Comparison of ENCODE assay signal across 8 cellular contexts in the genomic region with DNA sequence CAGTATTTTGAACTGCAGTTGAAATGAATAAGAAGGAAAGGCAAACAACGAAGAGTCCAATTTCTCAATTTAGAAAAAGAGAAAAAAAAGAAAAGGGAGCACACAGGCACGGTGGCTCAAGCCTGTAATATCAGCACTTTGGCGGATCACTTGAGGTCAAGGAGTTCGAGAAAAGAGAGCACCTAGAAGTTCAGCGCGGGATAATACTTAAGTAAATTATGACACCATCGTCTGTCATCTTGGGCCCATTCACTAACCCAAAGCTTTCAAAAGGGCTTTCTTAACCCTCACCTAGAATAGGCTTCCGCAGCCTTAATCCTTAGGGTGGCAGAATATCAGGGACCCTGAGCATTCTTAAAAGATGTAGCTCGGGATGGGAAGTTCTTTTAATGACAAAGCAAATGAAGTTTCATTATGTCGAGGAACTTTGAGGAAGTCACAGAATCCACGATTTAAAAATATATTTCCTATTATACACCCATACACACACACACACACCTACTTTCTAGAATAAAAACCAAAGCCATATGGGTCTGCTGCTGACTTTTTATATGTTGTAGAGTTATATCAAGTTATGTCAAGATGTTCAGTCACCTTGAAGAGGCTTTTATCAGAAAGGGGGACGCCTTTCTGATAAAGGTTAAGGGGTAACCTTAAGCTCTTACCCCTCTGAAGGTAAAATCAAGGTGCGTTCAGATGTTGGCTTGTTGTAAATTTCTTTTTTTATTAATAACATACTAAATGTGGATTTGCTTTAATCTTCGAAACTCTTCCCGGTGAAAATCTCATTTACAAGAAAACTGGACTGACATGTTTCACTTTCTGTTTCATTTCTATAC. TPM values are rescaled to one million over a fixed set of nuclear protein-coding genes. Genes with fewer than 3 reads are reported as not detected.
DNase-seq lines count a peak whose midpoint lies in the region; ATAC-seq lines count a peak whose summit lies in the region.

No MANE protein-coding gene starts in this region.

- WGBS in esophagus, 2 donors: 28 to 31% methylated on average over 15 of the region's 15 CpGs
- WGBS in trophoblast cell (ENCODE audit: extremely low coverage, insufficient coverage, insufficient read length): no CpG with 5 or more reads among the region's 15 CpGs

- no peak overlapping the region for H2BK120ac ChIP-seq in trophoblast cell (ENCODE audit: insufficient read depth, low read length, poor library complexity)

- H4K8ac ChIP-seq in trophoblast cell (ENCODE audit: low read depth, low read length): peak overlapping the region; percentile 82

- H3K9me3 ChIP-seq in ES-I3 (ENCODE audit: control insufficient read depth, insufficient read depth, low read length) (no peaks in the 10 kb centered on the region), esophagus (ENCODE audit: control insufficient read depth in 2 of 2, insufficient read depth in 1 of 2, low read depth in 1 of 2, low read length in 1 of 2) (no peaks in the 10 kb centered on the region), trophoblast cell (ENCODE audit: insufficient read depth, low read depth, low read length) (no peaks in the 10 kb centered on the region)

- H3K4me3 ChIP-seq in esophagus (ENCODE audit: low read depth in 1 of 2, low read length in 2 of 2) (peak overlapping the region; percentile 60 to 66), trophoblast cell (ENCODE audit: low read depth, low read length) (no peak overlapping the region)

- no peak for ATAC-seq in HG03039 (IDR thresholded peaks at IDR 0.05; ENCODE audit: unreplicated experiment)

- no peak overlapping the region for H2AK5ac ChIP-seq in trophoblast cell (ENCODE audit: low read length)

- H3K27ac ChIP-seq in esophagus (ENCODE audit: low read depth in 2 of 2, low read length in 1 of 2): peak overlapping the region; percentile 84 to 85
- H3K27ac ChIP-seq in trophoblast cell (ENCODE audit: low read depth, low read length): no peak overlapping the region

- no peak overlapping the region for H3K23ac ChIP-seq in trophoblast cell (ENCODE audit: low read length)

- H3K79me2 ChIP-seq in trophoblast cell (ENCODE audit: control insufficient read depth, insufficient read depth, low read length, poor library complexity): peaks cover 2% of the 10 kb centered on the region

- no peak overlapping the region for H3K18ac ChIP-seq in trophoblast cell (ENCODE audit: low read length)

- H4K12ac ChIP-seq in trophoblast cell (ENCODE audit: low read depth, low read length): no peak overlapping the region

- H3K36me3 ChIP-seq in ES-I3 (ENCODE audit: insufficient read depth, low read length) (no peaks in the 10 kb centered on the region), esophagus (ENCODE audit: control insufficient read depth in 2 of 2, insufficient read depth in 2 of 2, low read length in 1 of 2) (no peaks in the 10 kb centered on the region), trophoblast cell (ENCODE audit: control insufficient read depth in 1 of 2, insufficient read depth in 2 of 2, low read length in 2 of 2) (no peaks in the 10 kb centered on the region)

- H3K4me1 ChIP-seq in ES-I3 (ENCODE audit: insufficient read depth, low read length) (peaks cover 3% of the 10 kb centered on the region; the same call in 1 of the 2 replicates), esophagus (ENCODE audit: control insufficient read depth in 2 of 2, insufficient read depth in 2 of 2, low read length in 1 of 2) (no peaks in the 10 kb centered on the region), trophoblast cell (ENCODE audit: control insufficient read depth in 1 of 2, insufficient read depth in 2 of 2, low read length in 2 of 2) (peaks cover 0 to 5% of the 10 kb centered on the region in 2 experiments)

- H2BK5ac ChIP-seq in trophoblast cell (ENCODE audit: low read depth, low read length, poor library complexity): no peak overlapping the region

- peaks cover 6% of the 10 kb centered on the region for H3K79me1 ChIP-seq in trophoblast cell (ENCODE audit: low read length)

- no peaks in the 10 kb centered on the region for H3K27me3 ChIP-seq in esophagus (ENCODE audit: control insufficient read depth in 1 of 2, insufficient read depth in 2 of 2, low read length in 2 of 2)
- no peaks in the 10 kb centered on the region for H3K27me3 ChIP-seq in trophoblast cell (ENCODE audit: insufficient read depth, low read length)

- H4K91ac ChIP-seq in trophoblast cell (ENCODE audit: low read depth, low read length): no peak overlapping the region

- DNase-seq in OCI-M1 (lab: John Stamatoyannopoulos, UW) (peak; percentile 100), trophoblast cell (peak in 1 of 2 donors; percentile 43), DMS53 treated with DMSO at 0.1 percent for 48 hours (lab: John Stamatoyannopoulos, UW; ENCODE audit: unreplicated experiment) (no peak), NCI-H748 (lab: John Stamatoyannopoulos, UW; ENCODE audit: unreplicated experiment) (no peak)
- DNase-seq in stimulated activated CD4-positive, alpha-beta T cell treated with anti-CD3 and anti-CD28 coated beads, Interleukin-4, amount 100 ng/mL, for 1 hour: no peak

- H3K9ac ChIP-seq in ES-I3 (ENCODE audit: low read depth, low read length): peak overlapping the region; percentile 24; the same call in 1 of the 2 replicates
- no peak overlapping the region for H3K9ac ChIP-seq in trophoblast cell (ENCODE audit: low read length)

- no peak overlapping the region for H3K4ac ChIP-seq in trophoblast cell (ENCODE audit: low read depth, low read length)

- H3K14ac ChIP-seq in trophoblast cell (ENCODE audit: low read length): no peak overlapping the region

- peak overlapping the region; percentile 31 for H2BK12ac ChIP-seq in trophoblast cell (ENCODE audit: low read length)

- H3K4me2 ChIP-seq in trophoblast cell (ENCODE audit: low read length): peak overlapping the region; percentile 96

- no peak overlapping the region for H2AFZ ChIP-seq in trophoblast cell (ENCODE audit: insufficient read depth, low read length, poor library complexity)

RNA-seq across cellular contexts. Expression of gene CD274, which starts 0.6 kb away (rescaled TPM):
- polyA plus RNA-seq in esophagus: under 1 TPM; 0.62 to 0.98 TPM
- 105 and 117 TPM in 2 replicates for polyA plus RNA-seq in trophoblast cell (2013)

RNA-seq across cellular contexts. Expression of gene PLGRKT, which starts 12.0 kb away (rescaled TPM):
- polyA plus RNA-seq in esophagus: 10 to 100 TPM in 1 of 2 donors, 1 to 10 TPM in 1; 6.7 to 19.7 TPM
- polyA plus RNA-seq in trophoblast cell (2013): 18.3 and 18.5 TPM in 2 replicates
